ENCODE assay signal across 24 cellular contexts in the genomic region with DNA sequence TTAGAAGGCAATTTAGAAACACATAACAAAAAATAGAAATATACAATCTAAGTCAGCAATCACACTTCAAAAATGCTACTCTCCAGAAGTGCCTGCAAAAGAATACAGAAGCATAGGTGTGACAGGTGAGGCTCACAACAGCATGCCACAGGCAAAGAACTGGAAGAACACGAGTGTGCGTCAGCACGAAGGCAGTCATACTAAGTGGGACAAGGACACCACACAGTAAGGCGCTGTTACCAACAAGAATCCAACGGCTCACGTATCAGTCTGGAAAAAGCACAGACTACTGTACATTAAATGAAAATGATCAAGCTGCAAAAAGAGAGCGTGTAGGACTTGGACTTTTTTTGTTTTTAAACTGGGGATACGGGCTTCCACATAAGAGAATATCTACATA.
"Had no signal": no experiment of that assay in that cellular context is flagged by ENCODE, and none has a peak within 500 bp of the region (broad histone marks: within the 10 kb centered on the region; RNA-seq: fewer than 3 reads in every experiment).

No MANE protein-coding gene starts in this region.

- DNase-seq: activated CD4-positive, alpha-beta T cell treated with anti-CD3 and anti-CD28 coated beads for 48 hours; activated CD4-positive, alpha-beta T cell treated with anti-CD3 and anti-CD28 coated beads, Interleukin-2, amount 50 U/mL, for 4 hours; activated CD4-positive, CD25-positive, alpha-beta regulatory T cell treated with anti-CD3 and anti-CD28 coated beads, Interleukin-2, amount 50 U/mL, for 72 hours; activated CD8-positive, alpha-beta memory T cell treated with anti-CD3 and anti-CD28 coated beads, Interleukin-2, amount 50 U/mL, for 48 hours; activated CD8-positive, alpha-beta T cell treated with anti-CD3 and anti-CD28 coated beads, Interleukin-2, amount 10 ng/mL, durations not matched to agents 7 days and 5 days; activated naive CD8-positive, alpha-beta T cell treated with anti-CD3 and anti-CD28 coated beads, Interleukin-2, amount 50 U/mL, for 24 hours; activated T-cell treated with anti-CD3 and anti-CD28 coated beads, Interleukin-2, amount 50 U/mL, for 1 hour; amniotic stem cell; MG63; MV-4-11; NCI-H1092 treated with DMSO at 0.1 percent for 48 hours; NCI-H1417 treated with DMSO at 0.1 percent for 48 hours; NCI-H1694; NCI-H2029; NCI-H510A treated with DMSO at 0.1 percent for 48 hours; NCI-H69; Peyer's patch; Right ventricle myocardium superior; SJCRH30; SK-N-SH; SW 1271 had no signal

- ATAC-seq: activated CD8-positive, alpha-beta T cell treated with anti-CD3 and anti-CD28 coated beads, Interleukin-2, amount 10 ng/mL, durations not matched to agents 7 days and 5 days; activated naive CD4-positive, alpha-beta T cell treated with anti-CD3 and anti-CD28 coated beads, Interleukin-2, amount 50 U/mL, for 72 hours; activated naive CD8-positive, alpha-beta T cell treated with anti-CD3 and anti-CD28 coated beads, Interleukin-2, amount 50 U/mL, for 24 hours had no signal

- H3K9ac ChIP-seq: SK-N-SH had no signal

- H3K27ac Mint-ChIP-seq: activated naive CD8-positive, alpha-beta T cell treated with anti-CD3 and anti-CD28 coated beads, Interleukin-2, amount 50 U/mL, for 24 hours; brain had no signal

- H3K27ac ChIP-seq: Peyer's patch, RWPE1, SJCRH30 had no signal

- H3K4me3 ChIP-seq: MG63, Peyer's patch, SJCRH30 had no signal

- H3K9me3 ChIP-seq: MG63, Peyer's patch, SJCRH30, SK-N-SH had no signal

- H3K4me3 Mint-ChIP-seq: activated CD8-positive, alpha-beta T cell treated with anti-CD3 and anti-CD28 coated beads, Interleukin-2, amount 10 ng/mL, durations not matched to agents 7 days and 5 days; activated naive CD8-positive, alpha-beta T cell treated with anti-CD3 and anti-CD28 coated beads, Interleukin-2, amount 50 U/mL, for 24 hours; brain had no signal

- H3K9me3 Mint-ChIP-seq: activated naive CD4-positive, alpha-beta T cell treated with anti-CD3 and anti-CD28 coated beads, Interleukin-2, amount 50 U/mL, for 72 hours; activated naive CD8-positive, alpha-beta T cell treated with anti-CD3 and anti-CD28 coated beads, Interleukin-2, amount 50 U/mL, for 24 hours had no signal

- H3K36me3 ChIP-seq: Peyer's patch had no signal

- H3K27me3 Mint-ChIP-seq: activated naive CD8-positive, alpha-beta T cell treated with anti-CD3 and anti-CD28 coated beads, Interleukin-2, amount 50 U/mL, for 24 hours; brain had no signal

- H3K4me2 ChIP-seq: SK-N-SH had no signal

- H3K4me1 ChIP-seq: Peyer's patch, SJCRH30 had no signal

- H3K27me3 ChIP-seq: MG63, Peyer's patch, SJCRH30 had no signal
